14 cellular contexts compared by ENCODE assay signal in the genomic region with DNA sequence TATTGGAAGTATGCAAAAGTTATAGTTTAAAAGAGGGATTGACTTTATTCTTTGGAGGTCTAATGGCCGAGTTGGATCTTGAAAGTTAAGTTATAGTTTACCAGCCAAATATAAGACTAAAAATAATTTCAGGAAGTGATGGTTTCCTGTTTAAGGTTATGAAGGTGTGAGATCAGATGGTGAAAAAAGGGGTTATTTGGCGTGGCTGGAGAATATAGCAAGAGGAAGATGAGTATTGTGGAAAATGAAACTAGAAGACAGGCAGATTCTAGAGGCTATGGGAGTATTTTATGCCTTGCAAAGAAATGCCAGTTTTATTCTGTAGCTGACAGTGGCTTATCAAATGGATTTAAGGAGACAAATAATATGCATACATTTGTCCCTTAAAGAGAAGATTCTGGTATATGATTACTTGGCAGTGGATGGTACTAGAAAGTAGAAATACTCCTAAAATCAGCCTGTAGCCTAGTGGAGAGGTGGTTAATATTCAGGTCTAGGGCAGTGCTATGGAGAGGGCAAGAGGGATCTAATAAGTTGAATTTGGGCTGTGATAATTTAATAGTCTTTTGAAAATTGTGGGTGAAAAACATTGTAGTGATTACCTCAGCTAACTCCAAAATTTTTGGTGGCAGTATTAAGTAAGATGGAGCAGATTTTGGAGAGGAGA.
A peak's percentile ranks its signal among the peaks of the same experiment; 100 is the strongest.
DNase-seq lines count a peak whose midpoint lies in the region; ATAC-seq and TF ChIP-seq lines count a peak whose summit lies in the region.
"Had no signal": no experiment of that assay in that cellular context is flagged by ENCODE, and none has a peak within 500 bp of the region (broad histone marks: within the 10 kb centered on the region; RNA-seq: fewer than 3 reads in every experiment).

No MANE protein-coding gene starts in this region.

- no peaks in the 10 kb centered on the region for H3K27me3 Mint-ChIP-seq in stimulated activated naive CD8-positive, alpha-beta T cell treated with anti-CD3 and anti-CD28 coated beads, Interleukin-15, Interleukin-2, amounts not matched to agents 100 ng/mL and 50 ng/mL, for 24 hours
- H3K27me3 Mint-ChIP-seq in CD14-positive monocyte (ENCODE audit: low read depth in 3 of 3), result peaks cover 0 to 1% (median 0%) of the 10 kb centered on the region in 3 donors

- H3K27ac Mint-ChIP-seq in stimulated activated naive CD8-positive, alpha-beta T cell treated with anti-CD3 and anti-CD28 coated beads, Interleukin-15, Interleukin-2, amounts not matched to agents 100 ng/mL and 50 ng/mL, for 24 hours, result peak overlapping the region; percentile 0
- H3K27ac Mint-ChIP-seq in CD14-positive monocyte, result no peak overlapping the region

- DNase-seq in stimulated activated naive CD8-positive, alpha-beta T cell treated with anti-CD3 and anti-CD28 coated beads, Interleukin-15, Interleukin-2, amounts not matched to agents 100 U/mL and 50 U/mL, for 24 hours, result no peak
- no peak for DNase-seq in cerebellar nuclear complex (lab: John Stamatoyannopoulos, UW)
- no peak for DNase-seq in NCI-H2171 (lab: John Stamatoyannopoulos, UW)
- no peak for DNase-seq in T-helper 9 cell
- DNase-seq in CD14-positive monocyte (ENCODE audit: low spot score), result no peak
- DNase-seq: activated T-cell treated with anti-CD3 and anti-CD28 coated beads, Interleukin-2, amount 50 U/mL, for 48 hours; DMS79 treated with DMSO at 0.1 percent for 48 hours; IMR-90; Peyer's patch; WERI-Rb-1 had no signal

- no peak for TF ChIP-seq CTCF in CD14-positive monocyte (IDR thresholded peaks at IDR 0.05)

- H3K9me3 Mint-ChIP-seq in stimulated activated naive CD8-positive, alpha-beta T cell treated with anti-CD3 and anti-CD28 coated beads, Interleukin-15, Interleukin-2, amounts not matched to agents 100 ng/mL and 50 ng/mL, for 24 hours, result peaks cover 2% of the 10 kb centered on the region
- H3K9me3 Mint-ChIP-seq in CD14-positive monocyte, result peaks cover 0 to 4% (median 2%) of the 10 kb centered on the region in 7 donors

- intact Hi-C loops in CD14-positive monocyte (cut with micrococcal nuclease), result no loop called here

- peaks cover 8% of the 10 kb centered on the region for H3K4me1 Mint-ChIP-seq in stimulated activated naive CD8-positive, alpha-beta T cell treated with anti-CD3 and anti-CD28 coated beads, Interleukin-15, Interleukin-2, amounts not matched to agents 100 ng/mL and 50 ng/mL, for 24 hours (ENCODE audit: low read depth)
- no peaks in the 10 kb centered on the region for H3K4me1 Mint-ChIP-seq in CD14-positive monocyte

- no peak overlapping the region for H3K4me3 Mint-ChIP-seq in stimulated activated naive CD8-positive, alpha-beta T cell treated with anti-CD3 and anti-CD28 coated beads, Interleukin-15, Interleukin-2, amounts not matched to agents 100 ng/mL and 50 ng/mL, for 24 hours
- no peak overlapping the region for H3K4me3 Mint-ChIP-seq in CD14-positive monocyte

- no peaks in the 10 kb centered on the region for H3K36me3 Mint-ChIP-seq in stimulated activated naive CD8-positive, alpha-beta T cell treated with anti-CD3 and anti-CD28 coated beads, Interleukin-15, Interleukin-2, amounts not matched to agents 100 ng/mL and 50 ng/mL, for 24 hours (ENCODE audit: low read depth)
- H3K36me3 Mint-ChIP-seq in CD14-positive monocyte, result no peaks in the 10 kb centered on the region

- no peak for ATAC-seq in stimulated activated naive CD8-positive, alpha-beta T cell treated with anti-CD3 and anti-CD28 coated beads, Interleukin-15, Interleukin-2, amounts not matched to agents 100 U/mL and 50 U/mL, for 24 hours
- peak; percentile 76 for ATAC-seq in HG02623 (IDR thresholded peaks at IDR 0.05; ENCODE audit: unreplicated experiment)
- ATAC-seq in HG03457 (IDR thresholded peaks at IDR 0.05; ENCODE audit: unreplicated experiment), result peak; percentile 95
- ATAC-seq: A549 had no signal
